ENCODE assay signal across 1 cellular context in genomic region chr2:7031424-7032245, GRCh38.
TF ChIP-seq lines count a peak whose summit lies in the region.

No MANE protein-coding gene starts in this region.

TF ChIP-seq in HepG2, 621 proteins besides CTCF, POLR2A, EP300 and RAD21 (continued from another document and continues in another):
- TF ChIP-seq FOXP4 (CRISPR knock-in tag; IDR thresholded peaks at IDR 0.05) (peak; percentile 98), PPARG (CRISPR knock-in tag; conservative IDR thresholded peaks at IDR 0.05) (peak; percentile 77), KAT2B (IDR thresholded peaks at IDR 0.05; ENCODE audit: borderline replicate concordance, low read depth, low read length) (no peak), JARID2 (CRISPR knock-in tag; IDR thresholded peaks at IDR 0.05; ENCODE audit: insufficient replicate concordance) (peak; percentile 53), ZNF703 (CRISPR knock-in tag; IDR thresholded peaks at IDR 0.05; ENCODE audit: borderline replicate concordance) (no peak), PRDM15 (CRISPR knock-in tag; IDR thresholded peaks at IDR 0.05) (no peak), TCF7 (IDR thresholded peaks at IDR 0.05; ENCODE audit: low read depth) (peak; percentile 59; the same call in 1 of the 2 replicates), ISX (CRISPR knock-in tag; conservative IDR thresholded peaks at IDR 0.05) (no peak), SP140L (CRISPR knock-in tag; IDR thresholded peaks at IDR 0.05; ENCODE audit: borderline replicate concordance) (no peak; the same call in 1 of the 2 replicates), SIX4 (CRISPR knock-in tag; IDR thresholded peaks at IDR 0.05) (peak; percentile 62), PHF8 (CRISPR knock-in tag; IDR thresholded peaks at IDR 0.05) (peak; percentile 37; the same call in 1 of the 2 replicates), ZNF619 (CRISPR knock-in tag; IDR thresholded peaks at IDR 0.05) (peak; percentile 52; the same call in 1 of the 2 replicates), ZNF333 (CRISPR knock-in tag; IDR thresholded peaks at IDR 0.05; ENCODE audit: borderline replicate concordance) (no peak), RELA (CRISPR knock-in tag; IDR thresholded peaks at IDR 0.05) (no peak), GATAD1 (CRISPR knock-in tag; IDR thresholded peaks at IDR 0.05) (peak; percentile 80), HDAC2 (CRISPR knock-in tag; IDR thresholded peaks at IDR 0.05) (peak; percentile 98), HOXA5 (CRISPR knock-in tag; IDR thresholded peaks at IDR 0.05) (peak; percentile 64; the same call in 1 of the 2 replicates), PITX1 (CRISPR knock-in tag; IDR thresholded peaks at IDR 0.05) (peak; percentile 74; the same call in 1 of the 2 replicates), EHMT2 (IDR thresholded peaks at IDR 0.05; ENCODE audit: borderline replicate concordance, low read depth, low read length) (peak; percentile 81; the same call in 1 of the 2 replicates), ZBTB43 (CRISPR knock-in tag; conservative IDR thresholded peaks at IDR 0.05) (peak; percentile 87; the same call in 1 of the 2 replicates), ZSCAN9 (CRISPR knock-in tag; IDR thresholded peaks at IDR 0.05; ENCODE audit: borderline replicate concordance) (peak; percentile 89; the same call in 1 of the 2 replicates), ZBTB10 (CRISPR knock-in tag; IDR thresholded peaks at IDR 0.05; ENCODE audit: borderline replicate concordance) (no peak), HOMEZ (CRISPR knock-in tag; IDR thresholded peaks at IDR 0.05; ENCODE audit: low read depth) (peak; percentile 79), ARNT2 (CRISPR knock-in tag; IDR thresholded peaks at IDR 0.05; ENCODE audit: low read depth) (peak; percentile 77), CBX5 (CRISPR knock-in tag; IDR thresholded peaks at IDR 0.05; ENCODE audit: borderline replicate concordance) (peak; percentile 95), CSRNP1 (CRISPR knock-in tag; IDR thresholded peaks at IDR 0.05) (no peak), NFKB2 (CRISPR knock-in tag; IDR thresholded peaks at IDR 0.05; ENCODE audit: borderline replicate concordance) (peak; percentile 65; the same call in 1 of the 2 replicates), PHF21A (CRISPR knock-in tag; IDR thresholded peaks at IDR 0.05) (peak; percentile 70; the same call in 1 of the 2 replicates), ASH2L (IDR thresholded peaks at IDR 0.05; ENCODE audit: insufficient read length, low read depth, low read length) (peak; percentile 45), ISL2 (CRISPR knock-in tag; IDR thresholded peaks at IDR 0.05) (peak; percentile 92), ETS1 (CRISPR knock-in tag; IDR thresholded peaks at IDR 0.05) (no peak), FOXK2 (IDR thresholded peaks at IDR 0.05) (peak; percentile 55; the same call in 1 of the 2 replicates), ZNF569 (CRISPR knock-in tag; IDR thresholded peaks at IDR 0.05; ENCODE audit: borderline replicate concordance) (no peak), HNF4G (IDR thresholded peaks at IDR 0.05; ENCODE audit: borderline replicate concordance, low read depth, low read length) (no peak), HNF4G (CRISPR knock-in tag; IDR thresholded peaks at IDR 0.05; ENCODE audit: borderline replicate concordance, low read depth) (no peak), ZNF343 (CRISPR knock-in tag; IDR thresholded peaks at IDR 0.05) (no peak), TARDBP (CRISPR knock-in tag; IDR thresholded peaks at IDR 0.05) (peak; percentile 87), FOXA3 (CRISPR knock-in tag; IDR thresholded peaks at IDR 0.05) (peak; percentile 99), TBX2 (CRISPR knock-in tag; IDR thresholded peaks at IDR 0.05; ENCODE audit: borderline replicate concordance) (peak; percentile 96), ZNF607 (CRISPR knock-in tag; IDR thresholded peaks at IDR 0.05; ENCODE audit: borderline replicate concordance) (0 out of 2 replicates have a peak, but pooled peaks have one; percentile 25), ZNF598 (CRISPR knock-in tag; IDR thresholded peaks at IDR 0.05; ENCODE audit: borderline replicate concordance) (peak; percentile 92; the same call in 1 of the 2 replicates)
- TF ChIP-seq, protein P1, sequence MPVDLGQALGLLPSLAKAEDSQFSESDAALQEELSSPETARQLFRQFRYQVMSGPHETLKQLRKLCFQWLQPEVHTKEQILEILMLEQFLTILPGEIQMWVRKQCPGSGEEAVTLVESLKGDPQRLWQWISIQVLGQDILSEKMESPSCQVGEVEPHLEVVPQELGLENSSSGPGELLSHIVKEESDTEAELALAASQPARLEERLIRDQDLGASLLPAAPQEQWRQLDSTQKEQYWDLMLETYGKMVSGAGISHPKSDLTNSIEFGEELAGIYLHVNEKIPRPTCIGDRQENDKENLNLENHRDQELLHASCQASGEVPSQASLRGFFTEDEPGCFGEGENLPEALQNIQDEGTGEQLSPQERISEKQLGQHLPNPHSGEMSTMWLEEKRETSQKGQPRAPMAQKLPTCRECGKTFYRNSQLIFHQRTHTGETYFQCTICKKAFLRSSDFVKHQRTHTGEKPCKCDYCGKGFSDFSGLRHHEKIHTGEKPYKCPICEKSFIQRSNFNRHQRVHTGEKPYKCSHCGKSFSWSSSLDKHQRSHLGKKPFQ (CRISPR knock-in tag; IDR thresholded peaks at IDR 0.05; ENCODE audit: insufficient replicate concordance) = no peak
- TF ChIP-seq, protein P2, sequence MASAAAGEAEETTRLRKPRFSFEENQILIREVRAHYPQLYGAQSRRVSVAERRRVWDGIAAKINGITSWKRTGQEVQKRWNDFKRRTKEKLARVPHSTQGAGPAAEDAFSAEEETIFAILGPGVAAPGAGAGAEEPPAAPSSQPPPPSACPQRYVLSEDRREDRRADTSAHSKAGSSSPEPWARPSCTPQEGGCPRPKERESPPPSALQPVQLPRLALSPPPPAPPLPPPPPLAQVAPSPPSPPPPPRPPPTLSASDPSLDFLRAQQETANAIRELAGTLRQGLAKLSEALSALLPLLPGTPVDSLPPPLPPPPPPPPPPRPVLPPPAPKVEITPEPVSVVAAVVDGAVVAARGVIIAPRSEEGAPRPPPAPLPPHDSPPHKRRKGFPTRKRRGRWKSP (CRISPR knock-in tag; IDR thresholded peaks at IDR 0.05) = no peak
- TF ChIP-seq, protein P3, sequence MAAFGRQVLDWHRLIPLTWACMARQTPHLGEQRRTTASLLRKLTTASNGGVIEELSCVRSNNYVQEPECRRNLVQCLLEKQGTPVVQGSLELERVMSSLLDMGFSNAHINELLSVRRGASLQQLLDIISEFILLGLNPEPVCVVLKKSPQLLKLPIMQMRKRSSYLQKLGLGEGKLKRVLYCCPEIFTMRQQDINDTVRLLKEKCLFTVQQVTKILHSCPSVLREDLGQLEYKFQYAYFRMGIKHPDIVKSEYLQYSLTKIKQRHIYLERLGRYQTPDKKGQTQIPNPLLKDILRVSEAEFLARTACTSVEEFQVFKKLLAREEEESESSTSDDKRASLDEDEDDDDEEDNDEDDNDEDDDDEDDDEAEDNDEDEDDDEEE (CRISPR knock-in tag; IDR thresholded peaks at IDR 0.05) = no peak
- TF ChIP-seq, protein P4, sequence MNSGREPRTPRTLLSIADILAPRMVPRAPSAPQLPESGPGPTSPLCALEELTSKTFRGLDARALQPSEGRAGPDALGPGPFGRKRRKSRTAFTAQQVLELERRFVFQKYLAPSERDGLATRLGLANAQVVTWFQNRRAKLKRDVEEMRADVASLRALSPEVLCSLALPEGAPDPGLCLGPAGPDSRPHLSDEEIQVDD (CRISPR knock-in tag; IDR thresholded peaks at IDR 0.05; ENCODE audit: borderline replicate concordance) = no peak
